Comparison of ENCODE assay signal across 19 cellular contexts in the genomic region with DNA sequence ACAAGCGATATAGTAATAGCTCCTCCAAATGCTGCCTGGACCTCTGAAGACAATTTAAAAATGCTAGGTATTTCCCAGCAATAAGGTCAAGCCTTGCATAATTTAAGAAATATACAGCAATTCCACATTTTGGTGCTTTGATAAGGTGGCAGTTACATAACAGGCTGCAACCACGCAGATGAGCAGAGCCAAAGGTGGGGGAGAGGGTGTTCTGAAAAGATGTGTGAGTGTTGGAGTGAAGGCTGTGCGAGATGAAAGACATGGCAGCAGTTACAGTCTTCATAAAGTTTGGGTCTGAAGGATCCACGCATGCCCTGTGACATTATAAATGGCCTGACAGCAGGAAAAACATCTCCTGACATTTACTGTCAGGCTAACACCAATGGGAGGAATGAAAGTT. TPM values are rescaled to one million over a fixed set of nuclear protein-coding genes. Genes with fewer than 3 reads are reported as not detected.
DNase-seq lines count a peak whose midpoint lies in the region; FAIRE-seq and TF ChIP-seq lines count a peak whose summit lies in the region.
"Had no signal": no experiment of that assay in that cellular context is flagged by ENCODE, and none has a peak within 500 bp of the region (broad histone marks: within the 10 kb centered on the region; RNA-seq: fewer than 3 reads in every experiment).

No MANE protein-coding gene starts in this region.

- no peaks in the 10 kb centered on the region for H3K9me3 ChIP-seq in sigmoid colon

- no peaks in the 10 kb centered on the region for H3K9me3 Mint-ChIP-seq in nephron progenitor cell
- H3K9me3 Mint-ChIP-seq in activated CD4-positive, alpha-beta memory T cell treated with anti-CD3 and anti-CD28 coated beads for 36 hours = no peaks in the 10 kb centered on the region
- H3K9me3 Mint-ChIP-seq: CD4-positive, alpha-beta T cell had no signal

- H3K4me1 ChIP-seq in sigmoid colon = peaks cover 0 to 54% (median 28%) of the 10 kb centered on the region in 4 donors

- POLR2A ChIA-PET in activated CD4-positive, alpha-beta memory T cell treated with anti-CD3 and anti-CD28 coated beads for 36 hours (lab: Charles Lee) = no interaction called here

- H3K27ac ChIP-seq in cingulate gyrus (ENCODE audit: low read depth, low read length) (peak overlapping the region; percentile 2), sigmoid colon (no peak overlapping the region)
- H3K27ac ChIP-seq: HL-60 had no signal

- H3K4me1 Mint-ChIP-seq in nephron progenitor cell = peaks cover 41% of the 10 kb centered on the region
- H3K4me1 Mint-ChIP-seq in activated CD4-positive, alpha-beta memory T cell treated with anti-CD3 and anti-CD28 coated beads for 36 hours (ENCODE audit: low read depth) = no peaks in the 10 kb centered on the region

- H3K4me3 Mint-ChIP-seq in nephron progenitor cell = no peak overlapping the region
- H3K4me3 Mint-ChIP-seq in activated CD4-positive, alpha-beta memory T cell treated with anti-CD3 and anti-CD28 coated beads for 36 hours = no peak overlapping the region
- H3K4me3 Mint-ChIP-seq: CD4-positive, alpha-beta T cell had no signal

- H3K36me3 ChIP-seq in sigmoid colon = no peaks in the 10 kb centered on the region

- H3K27me3 Mint-ChIP-seq in nephron progenitor cell (ENCODE audit: low read depth, poor library complexity) = no peaks in the 10 kb centered on the region
- no peaks in the 10 kb centered on the region for H3K27me3 Mint-ChIP-seq in activated CD4-positive, alpha-beta memory T cell treated with anti-CD3 and anti-CD28 coated beads for 36 hours
- H3K27me3 Mint-ChIP-seq: CD4-positive, alpha-beta T cell had no signal

- no peak for TF ChIP-seq CTCF in nephron progenitor cell (IDR thresholded peaks at IDR 0.05)
- TF ChIP-seq CTCF in sigmoid colon (IDR thresholded peaks at IDR 0.05) = no peak

- intact Hi-C loops in activated CD4-positive, alpha-beta memory T cell treated with anti-CD3 and anti-CD28 coated beads for 36 hours (cut with micrococcal nuclease) = no loop called here
- intact Hi-C loops in sigmoid colon (cut with DNase I) = no loop called here

- CTCF ChIA-PET in activated CD4-positive, alpha-beta memory T cell treated with anti-CD3 and anti-CD28 coated beads for 36 hours (lab: Charles Lee) = interaction anchor here (0.8 to 2.1 kb wide), 3 partner anchors 32 to 80 kb away, joined by 4 to 9 read pairs (median 5); no protein-coding TSS in a partner anchor

- peak overlapping the region; percentile 71 for H3K27ac Mint-ChIP-seq in nephron progenitor cell
- H3K27ac Mint-ChIP-seq in activated CD4-positive, alpha-beta memory T cell treated with anti-CD3 and anti-CD28 coated beads for 36 hours = no peak overlapping the region
- H3K27ac Mint-ChIP-seq: CD4-positive, alpha-beta T cell had no signal

- no peaks in the 10 kb centered on the region for H3K36me3 Mint-ChIP-seq in nephron progenitor cell (ENCODE audit: low read depth)
- H3K36me3 Mint-ChIP-seq in activated CD4-positive, alpha-beta memory T cell treated with anti-CD3 and anti-CD28 coated beads for 36 hours = no peaks in the 10 kb centered on the region

- no peak for TF ChIP-seq EP300 in sigmoid colon (IDR thresholded peaks at IDR 0.05)

- no peaks in the 10 kb centered on the region for H3K27me3 ChIP-seq in sigmoid colon

- no peak for FAIRE-seq in GM12892 (lab: Jason Lieb, UNC)
- FAIRE-seq: G401.6, GM12891, GM19239, H54 had no signal

- DNase-seq in Ammon's horn (ENCODE audit: low spot score) (peak; percentile 40), NCI-H226 (peak; percentile 9), nephron progenitor cell (no peak), sigmoid colon (no peak), DMS153 treated with DMSO at 0.1 percent for 48 hours (lab: John Stamatoyannopoulos, UW; ENCODE audit: unreplicated experiment) (no peak), GM12892 (ENCODE audit: insufficient read length) (no peak)
- DNase-seq in activated CD4-positive, alpha-beta memory T cell treated with anti-CD3 and anti-CD28 coated beads for 36 hours = no peak
- DNase-seq: 8988T; AML-193; C1 segment of cervical spinal cord; Calu3; CD4-positive, alpha-beta T cell; DMS 273 treated with DMSO at 0.1 percent for 48 hours had no signal

- H3K4me3 ChIP-seq in sigmoid colon = no peak overlapping the region

- 89 to 90% methylated on average over 4 of the region's 4 CpGs for WGBS in sigmoid colon, 2 donors

- TF ChIP-seq POLR2A in sigmoid colon (IDR thresholded peaks at IDR 0.05) = no peak
- TF ChIP-seq POLR2A in GM12892 (IDR thresholded peaks at IDR 0.05; ENCODE audit: low read depth, low read length) = no peak

RNA-seq across cellular contexts. Expression of gene CTDSPL, which starts 26.1 kb away (rescaled TPM):
- total RNA-seq in activated CD4-positive, alpha-beta memory T cell treated with anti-CD3 and anti-CD28 coated beads for 36 hours = 1 to 10 TPM; 3.7 to 5.1 TPM
- total RNA-seq in sigmoid colon = 10 to 100 TPM; 46.3 to 69.1 (median 60.5) TPM
- 10 to 100 TPM; 19.1 to 22.8 (median 22.7) TPM for polyA plus RNA-seq in sigmoid colon
- 0.15 TPM for polyA plus RNA-seq in GM12892 (2012; ENCODE audit: missing spikeins)

Comparison
In these comparisons a context has a peak if more than half of its experiments do, and no peak if none do; other contexts are left out.
1. DNase-seq: peak in Ammon's horn (single experiment) and NCI-H226 (single experiment); none in nephron progenitor cell (single experiment), activated CD4-positive, alpha-beta memory T cell treated with anti-CD3 and anti-CD28 coated beads for 36 hours (single experiment), sigmoid colon (single experiment), DMS153 treated with DMSO at 0.1 percent for 48 hours (single experiment) and GM12892 (single experiment).
2. RNA of gene CTDSPL, which starts 26.1 kb away (total RNA-seq): 46.3 to 69.1 TPM in sigmoid colon; 3.7 to 5.1 TPM in activated CD4-positive, alpha-beta memory T cell treated with anti-CD3 and anti-CD28 coated beads for 36 hours; every median in the first group is over 4 times any median in the second.